8 cellular contexts compared by ENCODE assay signal in genomic region chr17:74750039-74750326, GRCh38. TPM values are rescaled to one million over a fixed set of nuclear protein-coding genes. Genes with fewer than 3 reads are reported as not detected.
DNase-seq lines count a peak whose midpoint lies in the region; ATAC-seq and TF ChIP-seq lines count a peak whose summit lies in the region.

No MANE protein-coding gene starts in this region.

- H3K9ac ChIP-seq in HUES64 (ENCODE audit: low read depth, low read length), result no peak overlapping the region; the same call in 1 of the 2 replicates

- no TSS peak for BruUV-seq in A673 (replicated peaks; lab: Mats Ljungman, UMichigan)

- CTCF ChIA-PET in A673 (lab: Charles Lee), result interaction anchor here (0.7 to 1.5 kb wide), 4 partner anchors 11 to 236 kb away, joined by 4 to 9 read pairs (median 8); partner anchors contain the start of gene RAB37

- no peaks in the 10 kb centered on the region for H3K9me3 ChIP-seq in A673 (ENCODE audit: low read depth, low read length, poor library complexity, severe bottlenecking)
- H3K9me3 ChIP-seq in HUES64 (ENCODE audit: insufficient read depth, low read depth, low read length), result no peaks in the 10 kb centered on the region
- no peaks in the 10 kb centered on the region for H3K9me3 ChIP-seq in mononuclear cell (ENCODE audit: low read depth, low read length)

- in situ Hi-C loops in GM13976 (cut with MboI; ENCODE audit: low sequenced_read_pairs, unreplicated experiment), result no loop called here

- intact Hi-C loops in A673 (cut with micrococcal nuclease; ENCODE audit: unreplicated experiment), result no loop called here

- H3K36me3 ChIP-seq in A673 (ENCODE audit: insufficient read depth, low read length, poor library complexity, severe bottlenecking) (no peaks in the 10 kb centered on the region), HUES64 (ENCODE audit: insufficient read depth, low read length) (no peaks in the 10 kb centered on the region)

- H3K4me1 ChIP-seq in A673 (ENCODE audit: insufficient read depth, low read length, poor library complexity, severe bottlenecking) (peaks cover 8% of the 10 kb centered on the region), HUES64 (ENCODE audit: insufficient read depth, low read length) (peaks cover 40% of the 10 kb centered on the region), mononuclear cell (ENCODE audit: insufficient read depth, low read length) (peaks cover 84% of the 10 kb centered on the region)

- WGBS in HUES64, result 60% methylated on average over 6 of the region's 6 CpGs

- POLR2A ChIA-PET in A673 (lab: Charles Lee; ENCODE audit: low non-redundant PET), result interaction anchor here (0.6 kb wide), 1 partner anchor 10 kb away, joined by 6 read pairs; no protein-coding TSS in a partner anchor

- peak overlapping the region; percentile 80 for H3K4me3 ChIP-seq in A673 (ENCODE audit: low read depth, low read length, poor library complexity, severe bottlenecking)
- peak overlapping the region; percentile 88 for H3K4me3 ChIP-seq in HUES64 (ENCODE audit: low read length)
- H3K4me3 ChIP-seq in cardiac fibroblast (replicated peaks in 1 of 2; ENCODE audit: low read depth in 2 of 2, low read length in 2 of 2), result peak overlapping the region; percentile 77 to 78
- peak overlapping the region; percentile 98 for H3K4me3 ChIP-seq in mononuclear cell (ENCODE audit: low read length)

- TF ChIP-seq CTCF in A673 (conservative IDR thresholded peaks at IDR 0.05; ENCODE audit: low read depth, low read length) (no peak), cardiac fibroblast (IDR thresholded peaks at IDR 0.05; ENCODE audit: low read depth, low read length) (no peak), GM13976 (IDR thresholded peaks at IDR 0.05; ENCODE audit: borderline replicate concordance, control extremely low read depth, extremely low read depth, insufficient read depth, missing control alignments) (no peak)

- ATAC-seq in HG03139 (IDR thresholded peaks at IDR 0.05; ENCODE audit: unreplicated experiment), result no peak

- H3K27me3 ChIP-seq in A673 (replicated peaks; ENCODE audit: insufficient read depth, low read depth, low read length, poor library complexity) (no peaks in the 10 kb centered on the region), HUES64 (ENCODE audit: insufficient read depth, low read length) (peaks cover 6% of the 10 kb centered on the region; the same call in 1 of the 2 replicates), mononuclear cell (ENCODE audit: insufficient read depth, low read length) (no peaks in the 10 kb centered on the region)

- H3K27ac ChIP-seq in A673 (ENCODE audit: low read depth, low read length, poor library complexity, severe bottlenecking) (peak overlapping the region; percentile 52), HUES64 (ENCODE audit: low read depth, low read length) (no peak overlapping the region)

- DNase-seq in A673 (ENCODE audit: low spot score), result no peak
- no peak for DNase-seq in cardiac fibroblast (ENCODE audit: low read depth in 2 of 2)
- no peak for DNase-seq in GM19238 (ENCODE audit: insufficient read length, low spot score)
- no peak for DNase-seq in GM13976 (ENCODE audit: low spot score)
- no peak for DNase-seq in activated gamma-delta T cell treated with Interleukin-2 at 50 U/mL for 16 hours

RNA-seq across cellular contexts. Expression of gene NHERF1, which starts 1.6 kb away (rescaled TPM):
- total RNA-seq in A673 (2021) (33.8 and 47.9 TPM in 2 replicates), mononuclear cell (62.9 TPM)
- polyA plus RNA-seq in HUES64 (2013, experiment 1 of 2), result 84.0 TPM
- polyA plus RNA-seq in HUES64 (2013, experiment 2 of 2), result 89.4 TPM

RNA-seq across cellular contexts. Expression of gene RAB37, which starts 12.9 kb away (rescaled TPM):
- not detected in 2 replicates for total RNA-seq in A673 (2021)
- polyA plus RNA-seq in HUES64 (2013, experiment 1 of 2), result 0.95 TPM
- 3.0 TPM for polyA plus RNA-seq in HUES64 (2013, experiment 2 of 2)
- total RNA-seq in mononuclear cell, result 21.8 TPM

RNA-seq across cellular contexts. Expression of gene NAT9, which starts 26.2 kb away (rescaled TPM):
- total RNA-seq in A673 (2021), result 55.6 and 60.6 TPM in 2 replicates
- polyA plus RNA-seq in HUES64 (2013, experiment 1 of 2), result 22.7 TPM
- polyA plus RNA-seq in HUES64 (2013, experiment 2 of 2), result 24.3 TPM
- 14.9 TPM for total RNA-seq in mononuclear cell

RNA-seq across cellular contexts. Expression of gene CD300LF, which starts 37.3 kb away (rescaled TPM):
- total RNA-seq in A673 (2021) (not detected in 2 replicates), mononuclear cell (20.5 TPM)
- polyA plus RNA-seq in HUES64 (2013, experiment 1 of 2), result not detected
- polyA plus RNA-seq in HUES64 (2013, experiment 2 of 2), result not detected

Comparison
In these comparisons a context has a peak if more than half of its experiments do, and no peak if none do; other contexts are left out.
1. RNA of gene RAB37, which starts 12.9 kb away (total RNA-seq): 21.8 TPM in mononuclear cell (single experiment); not detected in A673; every median in the first group is over 10 times any median in the second.
2. Peak in every context shown above with its lines, with median percentiles within 50 percentile points of each other: H3K4me3 ChIP-seq.